Comparison of ENCODE assay signal across 1 cellular context in the genomic region with DNA sequence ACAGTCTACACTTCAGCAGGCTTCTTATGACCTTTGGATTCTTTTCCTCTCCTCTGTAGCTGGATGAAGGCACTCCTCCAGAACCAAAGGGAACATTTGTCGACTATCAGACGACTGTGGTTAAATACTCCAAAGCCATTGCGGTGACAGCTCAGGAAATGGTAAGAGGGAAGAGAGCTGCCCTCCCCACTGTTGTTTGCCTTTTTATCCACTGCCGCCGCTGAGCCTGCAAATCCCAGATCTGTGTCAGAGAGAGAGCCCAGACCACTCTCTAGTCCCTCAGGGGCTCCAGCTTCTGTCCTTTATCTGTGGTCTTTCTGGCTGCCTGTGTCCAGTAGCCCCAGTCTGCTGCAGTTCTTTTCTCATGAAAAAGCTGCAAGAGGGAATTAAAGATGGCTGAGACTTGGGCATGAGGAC.
TF ChIP-seq lines count a peak whose summit lies in the region.

No MANE protein-coding gene starts in this region.

TF ChIP-seq in HepG2, 621 proteins besides CTCF, POLR2A, EP300 and RAD21 (continued from another document):
- no peak for TF ChIP-seq ZNF781 (CRISPR knock-in tag; IDR thresholded peaks at IDR 0.05; ENCODE audit: borderline replicate concordance, not compliant biosample characterization)
- TF ChIP-seq ZNF577 (CRISPR knock-in tag; IDR thresholded peaks at IDR 0.05; ENCODE audit: borderline replicate concordance, low read depth) = no peak
- TF ChIP-seq TCF7 (IDR thresholded peaks at IDR 0.05; ENCODE audit: low read depth) = no peak
- TF ChIP-seq, protein P1, sequence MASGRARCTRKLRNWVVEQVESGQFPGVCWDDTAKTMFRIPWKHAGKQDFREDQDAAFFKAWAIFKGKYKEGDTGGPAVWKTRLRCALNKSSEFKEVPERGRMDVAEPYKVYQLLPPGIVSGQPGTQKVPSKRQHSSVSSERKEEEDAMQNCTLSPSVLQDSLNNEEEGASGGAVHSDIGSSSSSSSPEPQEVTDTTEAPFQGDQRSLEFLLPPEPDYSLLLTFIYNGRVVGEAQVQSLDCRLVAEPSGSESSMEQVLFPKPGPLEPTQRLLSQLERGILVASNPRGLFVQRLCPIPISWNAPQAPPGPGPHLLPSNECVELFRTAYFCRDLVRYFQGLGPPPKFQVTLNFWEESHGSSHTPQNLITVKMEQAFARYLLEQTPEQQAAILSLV (CRISPR knock-in tag; IDR thresholded peaks at IDR 0.05; ENCODE audit: borderline replicate concordance) = no peak
- TF ChIP-seq, protein P2, sequence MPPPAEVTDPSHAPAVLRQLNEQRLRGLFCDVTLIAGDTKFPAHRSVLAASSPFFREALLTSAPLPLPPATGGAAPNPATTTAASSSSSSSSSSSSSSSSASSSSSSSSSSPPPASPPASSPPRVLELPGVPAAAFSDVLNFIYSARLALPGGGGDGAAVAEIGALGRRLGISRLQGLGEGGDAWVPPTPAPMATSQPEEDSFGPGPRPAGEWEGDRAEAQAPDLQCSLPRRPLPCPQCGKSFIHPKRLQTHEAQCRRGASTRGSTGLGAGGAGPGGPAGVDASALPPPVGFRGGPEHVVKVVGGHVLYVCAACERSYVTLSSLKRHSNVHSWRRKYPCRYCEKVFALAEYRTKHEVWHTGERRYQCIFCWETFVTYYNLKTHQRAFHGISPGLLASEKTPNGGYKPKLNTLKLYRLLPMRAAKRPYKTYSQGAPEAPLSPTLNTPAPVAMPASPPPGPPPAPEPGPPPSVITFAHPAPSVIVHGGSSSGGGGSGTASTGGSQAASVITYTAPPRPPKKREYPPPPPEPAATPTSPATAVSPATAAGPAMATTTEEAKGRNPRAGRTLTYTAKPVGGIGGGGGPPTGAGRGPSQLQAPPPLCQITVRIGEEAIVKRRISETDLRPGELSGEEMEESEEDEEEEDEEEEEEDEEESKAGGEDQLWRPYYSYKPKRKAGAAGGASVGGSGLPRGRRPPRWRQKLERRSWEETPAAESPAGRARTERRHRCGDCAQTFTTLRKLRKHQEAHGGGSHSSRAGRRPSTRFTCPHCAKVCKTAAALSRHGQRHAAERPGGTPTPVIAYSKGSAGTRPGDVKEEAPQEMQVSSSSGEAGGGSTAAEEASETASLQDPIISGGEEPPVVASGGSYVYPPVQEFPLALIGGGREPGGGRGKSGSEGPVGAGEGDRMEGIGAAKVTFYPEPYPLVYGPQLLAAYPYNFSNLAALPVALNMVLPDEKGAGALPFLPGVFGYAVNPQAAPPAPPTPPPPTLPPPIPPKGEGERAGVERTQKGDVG (CRISPR knock-in tag; IDR thresholded peaks at IDR 0.05; ENCODE audit: borderline replicate concordance) = no peak
- TF ChIP-seq ZNF451 (CRISPR knock-in tag; IDR thresholded peaks at IDR 0.05) = no peak
- TF ChIP-seq ZNF10 (CRISPR knock-in tag; IDR thresholded peaks at IDR 0.05; ENCODE audit: borderline replicate concordance, low read depth) = no peak
- no peak for TF ChIP-seq ZNF572 (CRISPR knock-in tag; IDR thresholded peaks at IDR 0.05)
- TF ChIP-seq RBM39 (IDR thresholded peaks at IDR 0.05; ENCODE audit: low read depth, low read length, poor library complexity, severe bottlenecking) = no peak
- TF ChIP-seq, protein P3, sequence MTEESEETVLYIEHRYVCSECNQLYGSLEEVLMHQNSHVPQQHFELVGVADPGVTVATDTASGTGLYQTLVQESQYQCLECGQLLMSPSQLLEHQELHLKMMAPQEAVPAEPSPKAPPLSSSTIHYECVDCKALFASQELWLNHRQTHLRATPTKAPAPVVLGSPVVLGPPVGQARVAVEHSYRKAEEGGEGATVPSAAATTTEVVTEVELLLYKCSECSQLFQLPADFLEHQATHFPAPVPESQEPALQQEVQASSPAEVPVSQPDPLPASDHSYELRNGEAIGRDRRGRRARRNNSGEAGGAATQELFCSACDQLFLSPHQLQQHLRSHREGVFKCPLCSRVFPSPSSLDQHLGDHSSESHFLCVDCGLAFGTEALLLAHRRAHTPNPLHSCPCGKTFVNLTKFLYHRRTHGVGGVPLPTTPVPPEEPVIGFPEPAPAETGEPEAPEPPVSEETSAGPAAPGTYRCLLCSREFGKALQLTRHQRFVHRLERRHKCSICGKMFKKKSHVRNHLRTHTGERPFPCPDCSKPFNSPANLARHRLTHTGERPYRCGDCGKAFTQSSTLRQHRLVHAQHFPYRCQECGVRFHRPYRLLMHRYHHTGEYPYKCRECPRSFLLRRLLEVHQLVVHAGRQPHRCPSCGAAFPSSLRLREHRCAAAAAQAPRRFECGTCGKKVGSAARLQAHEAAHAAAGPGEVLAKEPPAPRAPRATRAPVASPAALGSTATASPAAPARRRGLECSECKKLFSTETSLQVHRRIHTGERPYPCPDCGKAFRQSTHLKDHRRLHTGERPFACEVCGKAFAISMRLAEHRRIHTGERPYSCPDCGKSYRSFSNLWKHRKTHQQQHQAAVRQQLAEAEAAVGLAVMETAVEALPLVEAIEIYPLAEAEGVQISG (CRISPR knock-in tag; IDR thresholded peaks at IDR 0.05) = no peak
- TF ChIP-seq, protein P4, sequence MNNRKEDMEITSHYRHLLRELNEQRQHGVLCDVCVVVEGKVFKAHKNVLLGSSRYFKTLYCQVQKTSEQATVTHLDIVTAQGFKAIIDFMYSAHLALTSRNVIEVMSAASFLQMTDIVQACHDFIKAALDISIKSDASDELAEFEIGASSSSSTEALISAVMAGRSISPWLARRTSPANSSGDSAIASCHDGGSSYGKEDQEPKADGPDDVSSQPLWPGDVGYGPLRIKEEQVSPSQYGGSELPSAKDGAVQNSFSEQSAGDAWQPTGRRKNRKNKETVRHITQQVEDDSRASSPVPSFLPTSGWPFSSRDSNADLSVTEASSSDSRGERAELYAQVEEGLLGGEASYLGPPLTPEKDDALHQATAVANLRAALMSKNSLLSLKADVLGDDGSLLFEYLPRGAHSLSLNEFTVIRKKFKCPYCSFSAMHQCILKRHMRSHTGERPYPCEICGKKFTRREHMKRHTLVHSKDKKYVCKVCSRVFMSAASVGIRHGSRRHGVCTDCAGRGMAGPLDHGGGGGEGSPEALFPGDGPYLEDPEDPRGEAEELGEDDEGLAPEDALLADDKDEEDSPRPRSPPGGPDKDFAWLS (CRISPR knock-in tag; IDR thresholded peaks at IDR 0.05; ENCODE audit: borderline replicate concordance) = no peak
- TF ChIP-seq, protein P5, sequence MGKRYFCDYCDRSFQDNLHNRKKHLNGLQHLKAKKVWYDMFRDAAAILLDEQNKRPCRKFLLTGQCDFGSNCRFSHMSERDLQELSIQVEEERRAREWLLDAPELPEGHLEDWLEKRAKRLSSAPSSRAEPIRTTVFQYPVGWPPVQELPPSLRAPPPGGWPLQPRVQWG (CRISPR knock-in tag; IDR thresholded peaks at IDR 0.05; ENCODE audit: borderline replicate concordance, low read depth) = no peak
- no peak for TF ChIP-seq ZNF256 (CRISPR knock-in tag; conservative IDR thresholded peaks at IDR 0.05)
